In the genomic region with DNA sequence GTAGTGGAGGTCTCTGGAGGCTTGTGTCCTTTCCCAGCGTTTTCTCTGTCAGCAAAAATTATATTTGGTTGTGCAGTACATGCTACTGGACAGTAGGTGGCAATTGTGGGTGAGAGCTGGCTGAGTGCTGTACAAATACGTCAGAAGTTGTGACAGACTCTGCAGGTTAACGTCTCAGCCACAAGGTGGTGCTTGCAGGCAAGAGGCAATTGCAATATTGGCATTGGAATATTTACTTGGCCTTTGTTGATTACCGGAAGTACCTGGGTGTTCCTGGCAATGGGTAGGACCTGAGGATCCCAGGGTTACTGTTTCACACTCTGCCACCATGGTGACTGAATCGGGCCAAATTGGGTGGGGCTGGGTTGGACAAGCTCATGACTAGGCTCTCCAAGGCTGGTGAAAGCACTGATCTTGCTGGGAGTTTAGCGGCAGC, we compare ENCODE assay signal across 1 cellular context.
TF ChIP-seq lines count a peak whose summit lies in the region.

No MANE protein-coding gene starts in this region.

TF ChIP-seq in IMR-90, 13 proteins besides CTCF, POLR2A, EP300 and RAD21 (continued from another document):
- TF ChIP-seq, protein P1, sequence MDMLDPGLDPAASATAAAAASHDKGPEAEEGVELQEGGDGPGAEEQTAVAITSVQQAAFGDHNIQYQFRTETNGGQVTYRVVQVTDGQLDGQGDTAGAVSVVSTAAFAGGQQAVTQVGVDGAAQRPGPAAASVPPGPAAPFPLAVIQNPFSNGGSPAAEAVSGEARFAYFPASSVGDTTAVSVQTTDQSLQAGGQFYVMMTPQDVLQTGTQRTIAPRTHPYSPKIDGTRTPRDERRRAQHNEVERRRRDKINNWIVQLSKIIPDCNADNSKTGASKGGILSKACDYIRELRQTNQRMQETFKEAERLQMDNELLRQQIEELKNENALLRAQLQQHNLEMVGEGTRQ (IDR thresholded peaks at IDR 0.05; ENCODE audit: low read depth, low read length), result no peak
- TF ChIP-seq MAFK (IDR thresholded peaks at IDR 0.05; ENCODE audit: low read depth, low read length) (no peak), CHD1 (IDR thresholded peaks at IDR 0.05; ENCODE audit: low read depth, low read length) (no peak), BHLHE40 (IDR thresholded peaks at IDR 0.05; ENCODE audit: low read depth, low read length) (no peak), MXI1 (IDR thresholded peaks at IDR 0.05; ENCODE audit: borderline replicate concordance, low read depth, low read length) (no peak), CEBPB (IDR thresholded peaks at IDR 0.05; ENCODE audit: low read depth, low read length) (no peak), RCOR1 (IDR thresholded peaks at IDR 0.05; ENCODE audit: insufficient replicate concordance, low read length) (no peak), MAZ (IDR thresholded peaks at IDR 0.05; ENCODE audit: borderline replicate concordance, low read depth, low read length) (no peak), SMC3 (IDR thresholded peaks at IDR 0.05; ENCODE audit: low read depth, low read length) (no peak), RFX5 (IDR thresholded peaks at IDR 0.05; ENCODE audit: low read depth, low read length) (no peak), FOS (IDR thresholded peaks at IDR 0.05; ENCODE audit: low read depth, low read length) (no peak)
- TF ChIP-seq, protein P2, sequence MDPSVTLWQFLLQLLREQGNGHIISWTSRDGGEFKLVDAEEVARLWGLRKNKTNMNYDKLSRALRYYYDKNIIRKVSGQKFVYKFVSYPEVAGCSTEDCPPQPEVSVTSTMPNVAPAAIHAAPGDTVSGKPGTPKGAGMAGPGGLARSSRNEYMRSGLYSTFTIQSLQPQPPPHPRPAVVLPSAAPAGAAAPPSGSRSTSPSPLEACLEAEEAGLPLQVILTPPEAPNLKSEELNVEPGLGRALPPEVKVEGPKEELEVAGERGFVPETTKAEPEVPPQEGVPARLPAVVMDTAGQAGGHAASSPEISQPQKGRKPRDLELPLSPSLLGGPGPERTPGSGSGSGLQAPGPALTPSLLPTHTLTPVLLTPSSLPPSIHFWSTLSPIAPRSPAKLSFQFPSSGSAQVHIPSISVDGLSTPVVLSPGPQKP (IDR thresholded peaks at IDR 0.05; ENCODE audit: borderline replicate concordance, low read depth, low read length), result no peak
